Comparison of ENCODE assay signal across 15 cellular contexts in genomic region chr2:30747206-30747605, GRCh38.
"Had no signal": no experiment of that assay in that cellular context is flagged by ENCODE, and none has a peak within 500 bp of the region (broad histone marks: within the 10 kb centered on the region; RNA-seq: fewer than 3 reads in every experiment).

No MANE protein-coding gene starts in this region.

- H3K4me3 ChIP-seq: adrenal gland, cardiac muscle cell, esophagus muscularis mucosa, psoas muscle, thyroid gland, uterus had no signal

- H3K36me3 ChIP-seq: adrenal gland, cardiac muscle cell, esophagus muscularis mucosa, thyroid gland, uterus had no signal

- H3K9me3 ChIP-seq: adrenal gland, esophagus muscularis mucosa, psoas muscle, thyroid gland, uterus had no signal

- H3K27ac ChIP-seq: adrenal gland, cardiac muscle cell, esophagus muscularis mucosa, psoas muscle, thyroid gland, uterus had no signal

- ATAC-seq: activated CD4-positive, alpha-beta T cell treated with anti-CD3 and anti-CD28 coated beads for 36 hours; activated CD8-positive, alpha-beta memory T cell treated with anti-CD3 and anti-CD28 coated beads, Interleukin-2, amount 10 ng/mL, durations not matched to agents 7 days and 5 days; left ventricle myocardium superior; psoas muscle; stimulated activated effector memory CD8-positive, alpha-beta T cell treated with anti-CD3 and anti-CD28 coated beads, Interleukin-12 subunit alpha, Interleukin-12 subunit beta, amount 100 ng/mL, for 72 hours had no signal

- DNase-seq: activated CD4-positive, alpha-beta memory T cell treated with anti-CD3 and anti-CD28 coated beads for 36 hours; activated CD4-positive, alpha-beta T cell treated with anti-CD3 and anti-CD28 coated beads for 36 hours; activated CD8-positive, alpha-beta memory T cell treated with anti-CD3 and anti-CD28 coated beads, Interleukin-2, amount 10 ng/mL, durations not matched to agents 7 days and 5 days; activated T-cell treated with anti-CD3 and anti-CD28 coated beads, Interleukin-2, amount 50 U/mL, for 1 hour; adrenal gland; islet precursor cell; left ventricle myocardium superior; mesenchymal stem cell; psoas muscle; T-helper 2 cell; thyroid gland; uterus had no signal

- H3K27me3 ChIP-seq: cardiac muscle cell, thyroid gland, uterus had no signal

- H3K4me1 ChIP-seq: adrenal gland, esophagus muscularis mucosa, psoas muscle, thyroid gland, uterus had no signal
